In the genomic region with DNA sequence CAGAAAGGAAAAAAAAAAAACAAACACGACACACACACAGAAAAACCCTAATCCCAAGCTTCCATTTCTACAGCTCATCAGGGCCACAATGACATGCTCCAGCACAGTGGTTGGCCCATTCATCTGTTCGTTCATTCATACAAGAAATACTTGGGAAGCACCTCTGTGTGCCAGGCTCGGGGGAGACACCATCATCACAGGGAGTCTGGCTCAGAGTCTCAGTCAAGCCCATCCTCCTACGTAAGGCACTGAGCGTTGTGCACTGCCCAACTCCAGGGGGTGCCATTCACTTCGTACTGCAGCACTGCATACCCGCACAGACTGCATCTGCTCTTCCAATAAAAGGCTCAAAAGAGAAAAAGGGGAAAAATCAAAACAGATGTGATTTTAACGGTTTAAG, we compare ENCODE assay signal across 8 cellular contexts. TPM values are rescaled to one million over a fixed set of nuclear protein-coding genes. Genes with fewer than 3 reads are reported as not detected.
DNase-seq lines count a peak whose midpoint lies in the region; ATAC-seq, FAIRE-seq and TF ChIP-seq lines count a peak whose summit lies in the region.

No MANE protein-coding gene starts in this region.

- FAIRE-seq in small intestine (lab: Jason Lieb, UNC): no peak

- no peak overlapping the region for H3K9ac ChIP-seq in DND-41 (ENCODE audit: low read depth, low read length)
- no peak overlapping the region for H3K9ac ChIP-seq in colonic mucosa (ENCODE audit: low read depth in 2 of 2, low read length in 2 of 2)

- peaks cover 91% of the 10 kb centered on the region for H3K79me2 ChIP-seq in DND-41 (ENCODE audit: insufficient read depth, low read length)

- ATAC-seq in DND-41 (ENCODE audit: insufficient read depth, low read depth): peak; percentile 93
- peak; percentile 44 for ATAC-seq in thoracic aorta (ENCODE audit: insufficient number of reproducible peaks, low FRiP score, low read depth)

- peak; percentile 71 for TF ChIP-seq CTCF in DND-41 (IDR thresholded peaks at IDR 0.05; ENCODE audit: borderline replicate concordance, extremely low read depth, low read length, poor library complexity, severe bottlenecking)
- peak; percentile 36 for TF ChIP-seq CTCF in thoracic aorta (IDR thresholded peaks at IDR 0.05)
- no peak for TF ChIP-seq CTCF in colonic mucosa (IDR thresholded peaks at IDR 0.05)

- H2AFZ ChIP-seq in DND-41 (ENCODE audit: low read depth, low read length): no peak overlapping the region

- no peaks in the 10 kb centered on the region for H3K36me3 ChIP-seq in DND-41 (ENCODE audit: insufficient read depth, low read length)
- H3K36me3 ChIP-seq in MG63: peaks cover 2% of the 10 kb centered on the region; the same call in 1 of the 2 replicates
- no peaks in the 10 kb centered on the region for H3K36me3 ChIP-seq in thoracic aorta
- no peaks in the 10 kb centered on the region for H3K36me3 ChIP-seq in colonic mucosa
- no peaks in the 10 kb centered on the region for H3K36me3 ChIP-seq in small intestine (ENCODE audit: control insufficient read depth in 2 of 2, insufficient read depth in 2 of 2, low read length in 2 of 2)

- H4K20me1 ChIP-seq in DND-41 (ENCODE audit: insufficient read depth, low read length): peaks cover 50% of the 10 kb centered on the region

- no peak overlapping the region for H3K4me2 ChIP-seq in DND-41 (ENCODE audit: insufficient read depth, low read length)

- H3K27ac ChIP-seq in DND-41 (ENCODE audit: low read length) (no peak overlapping the region), thoracic aorta (peak overlapping the region in 1 of 2 donors; percentile 35), colonic mucosa (no peak overlapping the region), small intestine (ENCODE audit: low read depth in 1 of 2, low read length in 1 of 2) (no peak overlapping the region)

- intact Hi-C loops in colonic mucosa (cut with DNase I): no loop called here

- H3K4me3 ChIP-seq in DND-41 (ENCODE audit: low read depth in 1 of 2, low read length in 2 of 2) (no peak overlapping the region), MG63 (no peak overlapping the region), thoracic aorta (no peak overlapping the region), colonic mucosa (no peak overlapping the region), small intestine (ENCODE audit: low read depth in 1 of 2, low read length in 2 of 2) (no peak overlapping the region)

- WGBS in small intestine, 3 donors: 57 to 73% (median 65%) methylated on average over 8 of the region's 8 CpGs

- H3K9me3 ChIP-seq in DND-41 (ENCODE audit: insufficient read depth, low read length, severe bottlenecking) (no peaks in the 10 kb centered on the region), MG63 (no peaks in the 10 kb centered on the region), thoracic aorta (no peaks in the 10 kb centered on the region), colonic mucosa (no peaks in the 10 kb centered on the region), small intestine (ENCODE audit: control insufficient read depth, low read depth) (no peaks in the 10 kb centered on the region)

- peaks cover 14% of the 10 kb centered on the region for H3K4me1 ChIP-seq in DND-41 (ENCODE audit: insufficient read depth, low read length)
- peaks cover 5 to 42% of the 10 kb centered on the region in 2 donors for H3K4me1 ChIP-seq in thoracic aorta (ENCODE audit: control insufficient read depth in 1 of 2, low read depth in 2 of 2)
- peaks cover 11% of the 10 kb centered on the region for H3K4me1 ChIP-seq in colonic mucosa
- H3K4me1 ChIP-seq in small intestine (ENCODE audit: control insufficient read depth in 2 of 2, insufficient read depth in 1 of 2, low read depth in 1 of 2, low read length in 1 of 2): peaks cover 5 to 28% of the 10 kb centered on the region in 2 donors

- no peaks in the 10 kb centered on the region for H3K27me3 ChIP-seq in DND-41 (ENCODE audit: insufficient read depth, low read length, poor library complexity)
- no peaks in the 10 kb centered on the region for H3K27me3 ChIP-seq in MG63
- no peaks in the 10 kb centered on the region for H3K27me3 ChIP-seq in thoracic aorta (replicated peaks; ENCODE audit: insufficient read depth)
- H3K27me3 ChIP-seq in colonic mucosa: no peaks in the 10 kb centered on the region
- H3K27me3 ChIP-seq in small intestine (ENCODE audit: control insufficient read depth in 2 of 2, insufficient read depth in 2 of 2, low read length in 2 of 2): no peaks in the 10 kb centered on the region

- DNase-seq in DND-41 (peak; percentile 59), MG63 (peak; percentile 78), amniotic epithelial cell (ENCODE audit: low read depth) (peak; percentile 70), inferior parietal cortex (ENCODE audit: extremely low spot score) (peak; percentile 77), thoracic aorta (ENCODE audit: low spot score) (no peak), colonic mucosa (no peak), AML-193 (lab: John Stamatoyannopoulos, UW) (no peak), small intestine (no peak)

RNA-seq across cellular contexts. Expression of a gene that starts 15.3 kb away (rescaled TPM):
- total RNA-seq in MG63 (2014; rRNA removed; shearing (Covaris generic); ENCODE audit: low replicate concordance): 15.0 and 21.4 TPM in 2 replicates
- total RNA-seq in thoracic aorta: 10 to 100 TPM; 30.9 to 50.1 TPM
- total RNA-seq in colonic mucosa: 10 to 100 TPM; 64.8 to 73.5 TPM
- polyA plus RNA-seq in small intestine: 10 to 100 TPM; 22.8 to 31.4 (median 24.0) TPM

RNA-seq across cellular contexts. Expression of a gene that starts 45.4 kb away (rescaled TPM):
- 6.4 and 14.8 TPM in 2 replicates for total RNA-seq in MG63 (2014; rRNA removed; shearing (Covaris generic); ENCODE audit: low replicate concordance)
- total RNA-seq in thoracic aorta (100 to 1,000 TPM; 109 to 131 TPM), colonic mucosa (10 to 100 TPM; 42.6 to 74.2 TPM)
- polyA plus RNA-seq in small intestine: 100 to 1,000 TPM in 2 of 3 donors, 10 to 100 TPM in 1; 71.2 to 284 (median 126) TPM

Comparison
In these comparisons a context has a peak if more than half of its experiments do, and no peak if none do; other contexts are left out.
1. DNase-seq: peak in DND-41 (single experiment), MG63 (single experiment), amniotic epithelial cell (single experiment) and inferior parietal cortex (single experiment); none in thoracic aorta (single experiment), colonic mucosa (single experiment), AML-193 (0 of 2) and small intestine (single experiment).